25 cellular contexts compared by ENCODE assay signal in the genomic region with DNA sequence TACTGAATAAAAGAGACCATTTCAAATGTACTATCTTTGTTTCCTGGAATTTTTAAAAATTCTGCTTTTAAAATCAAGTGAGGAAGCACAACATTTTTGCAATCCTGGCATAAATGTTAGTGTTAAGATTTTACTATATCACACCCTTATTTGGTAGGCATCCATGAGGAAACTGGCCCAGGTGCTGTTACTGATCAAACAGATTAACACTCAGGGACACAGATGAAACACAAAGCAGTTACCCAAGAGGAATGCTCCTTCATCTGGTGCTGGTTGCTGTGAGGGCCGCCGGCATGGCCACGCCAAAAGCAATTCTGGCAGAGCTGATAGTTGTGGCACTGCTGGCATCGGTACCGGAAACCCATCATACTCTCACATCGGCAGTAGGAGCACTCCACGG.
"Had no signal": no experiment of that assay in that cellular context is flagged by ENCODE, and none has a peak within 500 bp of the region (broad histone marks: within the 10 kb centered on the region; RNA-seq: fewer than 3 reads in every experiment).

No MANE protein-coding gene starts in this region.

- H3K4me3 Mint-ChIP-seq: activated B cell treated with CpG ODN at 0.5 μM for 24 hours; activated CD4-positive, alpha-beta T cell treated with anti-CD3 and anti-CD28 coated beads for 36 hours; activated naive CD4-positive, alpha-beta T cell treated with anti-CD3 and anti-CD28 coated beads for 36 hours; activated T-cell treated with anti-CD3 and anti-CD28 coated beads, Interleukin-2, amount 50 U/mL, for 24 hours; mesothelial cell of epicardium; natural killer cell; stimulated activated naive CD8-positive, alpha-beta T cell treated with anti-CD3 and anti-CD28 coated beads, Interleukin-15, amount 100 ng/mL, for 72 hours had no signal

- H3K4me1 Mint-ChIP-seq: activated CD4-positive, alpha-beta T cell treated with anti-CD3 and anti-CD28 coated beads for 36 hours; stimulated activated naive CD8-positive, alpha-beta T cell treated with anti-CD3 and anti-CD28 coated beads, Interleukin-15, amount 100 ng/mL, for 72 hours had no signal

- ATAC-seq: activated CD4-positive, alpha-beta T cell treated with anti-CD3 and anti-CD28 coated beads for 36 hours; body of pancreas; left lung; natural killer cell; right lobe of liver; stimulated activated naive CD8-positive, alpha-beta T cell treated with anti-CD3 and anti-CD28 coated beads, Interleukin-15, amount 100 ng/mL, for 72 hours had no signal

- H3K27me3 Mint-ChIP-seq: activated B cell treated with CpG ODN at 0.5 μM for 24 hours; activated CD4-positive, alpha-beta T cell treated with anti-CD3 and anti-CD28 coated beads for 36 hours; activated T-cell treated with anti-CD3 and anti-CD28 coated beads, Interleukin-2, amount 50 U/mL, for 24 hours; stimulated activated naive CD8-positive, alpha-beta T cell treated with anti-CD3 and anti-CD28 coated beads, Interleukin-15, amount 100 ng/mL, for 72 hours had no signal

- DNase-seq: activated B cell treated with CpG ODN at 0.5 μM for 24 hours; activated CD4-positive, alpha-beta T cell treated with anti-CD3 and anti-CD28 coated beads for 36 hours; activated CD4-positive, alpha-beta T cell treated with anti-CD3 and anti-CD28 coated beads, Interleukin-2, amount 50 U/mL, for 4 hours; activated CD8-positive, alpha-beta memory T cell treated with anti-CD3 and anti-CD28 coated beads for 24 hours; activated CD8-positive, alpha-beta memory T cell treated with anti-CD3 and anti-CD28 coated beads, Interleukin-2, amount 50 U/mL, for 4 hours; activated effector memory CD4-positive, alpha-beta T cell treated with Interleukin-2 at 50 U/mL for 16 hours; activated naive CD4-positive, alpha-beta T cell treated with anti-CD3 and anti-CD28 coated beads for 36 hours; activated T-cell treated with anti-CD3 and anti-CD28 coated beads, Interleukin-2, amount 50 U/mL, for 24 hours; anterior cingulate cortex; body of pancreas; erythroblast; foreskin fibroblast; kidney; left lung; natural killer cell; pancreas; right lobe of liver; stimulated activated CD4-positive, alpha-beta T cell treated with anti-CD3 and anti-CD28 coated beads, Interleukin-1b, Interleukin-23, amount 100 ng/mL, for 48 hours; stimulated activated naive CD8-positive, alpha-beta T cell treated with anti-CD3 and anti-CD28 coated beads, Interleukin-15, amount 100 ng/mL, for 72 hours; T-helper 9 cell; uterus had no signal

- H3K9me3 Mint-ChIP-seq: activated B cell treated with CpG ODN at 0.5 μM for 24 hours; activated naive CD4-positive, alpha-beta T cell treated with anti-CD3 and anti-CD28 coated beads for 36 hours; activated T-cell treated with anti-CD3 and anti-CD28 coated beads, Interleukin-2, amount 50 U/mL, for 24 hours; mesothelial cell of epicardium; natural killer cell; stimulated activated naive CD8-positive, alpha-beta T cell treated with anti-CD3 and anti-CD28 coated beads, Interleukin-15, amount 100 ng/mL, for 72 hours had no signal

- H3K4me3 ChIP-seq: body of pancreas, cardiac muscle cell, left lung, pancreas, right lobe of liver, skin epidermis, tibial nerve, uterus had no signal

- H3K27ac Mint-ChIP-seq: activated B cell treated with CpG ODN at 0.5 μM for 24 hours; activated CD4-positive, alpha-beta T cell treated with anti-CD3 and anti-CD28 coated beads for 36 hours; activated naive CD4-positive, alpha-beta T cell treated with anti-CD3 and anti-CD28 coated beads for 36 hours; activated T-cell treated with anti-CD3 and anti-CD28 coated beads, Interleukin-2, amount 50 U/mL, for 24 hours; mesothelial cell of epicardium; natural killer cell had no signal

- H3K36me3 Mint-ChIP-seq: natural killer cell had no signal
